31 cellular contexts compared by ENCODE assay signal in genomic region chr2:240353086-240353798, GRCh38.
DNase-seq lines count a peak whose midpoint lies in the region; ATAC-seq and TF ChIP-seq lines count a peak whose summit lies in the region.
"Had no signal": no experiment of that assay in that cellular context is flagged by ENCODE, and none has a peak within 500 bp of the region (broad histone marks: within the 10 kb centered on the region; RNA-seq: fewer than 3 reads in every experiment).

No MANE protein-coding gene starts in this region.

- no peak for TF ChIP-seq CTCF in heart right ventricle (IDR thresholded peaks at IDR 0.05)
- no peak for TF ChIP-seq CTCF in lower lobe of right lung (IDR thresholded peaks at IDR 0.05)
- no peak for TF ChIP-seq CTCF in suprapubic skin (IDR thresholded peaks at IDR 0.05)

- TF ChIP-seq POLR2A in suprapubic skin (IDR thresholded peaks at IDR 0.05) = no peak

- H3K9me3 ChIP-seq in heart right ventricle (no peaks in the 10 kb centered on the region), lower lobe of right lung (no peaks in the 10 kb centered on the region), aorta (ENCODE audit: control insufficient read depth, low read length) (no peaks in the 10 kb centered on the region), suprapubic skin (no peaks in the 10 kb centered on the region)
- H3K9me3 ChIP-seq: A549, colonic mucosa, vagina had no signal

- ATAC-seq in left ventricle myocardium superior (no peak), heart right ventricle (no peak), lower lobe of right lung (no peak), aorta (ENCODE audit: low FRiP score) (no peak)
- ATAC-seq: A549; activated CD8-positive, alpha-beta T cell treated with anti-CD3 and anti-CD28 coated beads for 36 hours; CD8-positive, alpha-beta T cell; effector memory CD8-positive, alpha-beta T cell; GM12878; natural killer cell; Panc1; stimulated activated naive CD8-positive, alpha-beta T cell treated with anti-CD3 and anti-CD28 coated beads, Interleukin-15, Interleukin-2, amounts not matched to agents 100 U/mL and 50 U/mL, for 24 hours had no signal

- intact Hi-C loops in left ventricle myocardium superior (cut with micrococcal nuclease) = no loop called here
- intact Hi-C loops in heart right ventricle (cut with DNase I) = loop anchor here in 3 of 10 donors (5.0 to 10.0 kb wide), 3 partner anchors 72 to 131 kb away; no protein-coding TSS in a partner anchor
- intact Hi-C loops in lower lobe of right lung (cut with DNase I) = no loop called here
- intact Hi-C loops in aorta (cut with DNase I) = no loop called here

- no peak for TF ChIP-seq EP300 in suprapubic skin (IDR thresholded peaks at IDR 0.05)

- DNase-seq in left ventricle myocardium superior (peak; percentile 23), heart right ventricle (no peak), cerebellar cortex (ENCODE audit: low spot score) (peak; percentile 70), lower lobe of right lung (peak; percentile 34), aorta (peak; percentile 38 to 67), NCI-H446 treated with DMSO at 0.1 percent for 48 hours (lab: John Stamatoyannopoulos, UW) (no peak), suprapubic skin (ENCODE audit: low spot score in 2 of 2) (no peak)
- DNase-seq in activated naive CD4-positive, alpha-beta T cell treated with anti-CD3 and anti-CD28 coated beads, Interleukin-2, amount 50 U/mL, for 16 hours = no peak
- DNase-seq: activated CD8-positive, alpha-beta T cell treated with anti-CD3 and anti-CD28 coated beads for 36 hours; activated naive CD4-positive, alpha-beta T cell treated with anti-CD3 and anti-CD28 coated beads for 36 hours; amniotic stem cell; CD8-positive, alpha-beta T cell; colonic mucosa; effector memory CD8-positive, alpha-beta T cell; erythroblast; H9; head of caudate nucleus; Karpas-422; natural killer cell; NCI-H1436; NCI-H2081 treated with DMSO at 0.1 percent for 48 hours; NCI-H345; SIG-M5; small intestine; stimulated activated naive CD8-positive, alpha-beta T cell treated with anti-CD3 and anti-CD28 coated beads, Interleukin-15, Interleukin-2, amounts not matched to agents 100 U/mL and 50 U/mL, for 24 hours; SW 1271; T-helper 9 cell had no signal

- WGBS in heart right ventricle, 2 donors = 92 to 93% methylated on average over 18 of the region's 18 CpGs
- WGBS in aorta, 2 donors = 97% methylated on average over 17 to 18 of the region's 18 CpGs
- 78% methylated on average over 8 of the region's 18 CpGs for WGBS in suprapubic skin

- H3K4me3 ChIP-seq in heart right ventricle (no peak overlapping the region), lower lobe of right lung (no peak overlapping the region), aorta (ENCODE audit: low read length in 2 of 2) (no peak overlapping the region), suprapubic skin (no peak overlapping the region)
- H3K4me3 ChIP-seq: A549, colonic mucosa, GM12878, vagina had no signal

- H3K4me1 ChIP-seq in heart right ventricle = peaks cover 0 to 31% (median 3%) of the 10 kb centered on the region in 9 donors
- H3K4me1 ChIP-seq in lower lobe of right lung = no peaks in the 10 kb centered on the region
- H3K4me1 ChIP-seq in aorta (ENCODE audit: control insufficient read depth in 1 of 2, insufficient read depth in 2 of 2, low read length in 2 of 2) = no peaks in the 10 kb centered on the region
- peaks cover 9% of the 10 kb centered on the region for H3K4me1 ChIP-seq in suprapubic skin
- H3K4me1 ChIP-seq: colonic mucosa had no signal

- H3K36me3 ChIP-seq in heart right ventricle = no peaks in the 10 kb centered on the region
- H3K36me3 ChIP-seq in lower lobe of right lung = no peaks in the 10 kb centered on the region
- H3K36me3 ChIP-seq in aorta (ENCODE audit: control insufficient read depth in 1 of 2, insufficient read depth in 2 of 2, low read length in 1 of 2) = no peaks in the 10 kb centered on the region
- H3K36me3 ChIP-seq in suprapubic skin = no peaks in the 10 kb centered on the region
- H3K36me3 ChIP-seq: colonic mucosa, vagina had no signal

- H3K27me3 ChIP-seq in heart right ventricle = peaks cover 0 to 7% (median 0%) of the 10 kb centered on the region in 7 donors
- peaks cover 11% of the 10 kb centered on the region for H3K27me3 ChIP-seq in lower lobe of right lung (ENCODE audit: low read depth)
- no peaks in the 10 kb centered on the region for H3K27me3 ChIP-seq in aorta (ENCODE audit: control insufficient read depth in 1 of 2, insufficient read depth in 2 of 2, low read length in 1 of 2)
- peaks cover 18% of the 10 kb centered on the region for H3K27me3 ChIP-seq in suprapubic skin
- H3K27me3 ChIP-seq: colonic mucosa, vagina had no signal

- H3K27ac ChIP-seq in heart right ventricle (no peak overlapping the region), lower lobe of right lung (no peak overlapping the region), aorta (ENCODE audit: low read depth in 1 of 2, low read length in 2 of 2) (no peak overlapping the region), suprapubic skin (no peak overlapping the region)
- H3K27ac ChIP-seq: A549, colonic mucosa, vagina had no signal

Comparison
In these comparisons a context has a peak if more than half of its experiments do, and no peak if none do; other contexts are left out.
1. DNase-seq: peak in left ventricle myocardium superior (single experiment), cerebellar cortex (single experiment), lower lobe of right lung (single experiment) and aorta (2 of 2); none in heart right ventricle (0 of 2), NCI-H446 treated with DMSO at 0.1 percent for 48 hours (single experiment), suprapubic skin (0 of 2) and activated naive CD4-positive, alpha-beta T cell treated with anti-CD3 and anti-CD28 coated beads, Interleukin-2, amount 50 U/mL, for 16 hours (single experiment).